Comparison of ENCODE assay signal across 33 cellular contexts in genomic region chr2:212695426-212695825, GRCh38.
"Had no signal": no experiment of that assay in that cellular context is flagged by ENCODE, and none has a peak within 500 bp of the region (broad histone marks: within the 10 kb centered on the region; RNA-seq: fewer than 3 reads in every experiment).

No MANE protein-coding gene starts in this region.

- DNase-seq: activated effector memory CD4-positive, alpha-beta T cell treated with anti-CD3 and anti-CD28 coated beads, Interleukin-2, amount 50 U/mL, for 16 hours; activated effector memory CD4-positive, alpha-beta T cell treated with Interleukin-2 at 50 U/mL for 16 hours; activated gamma-delta T cell; activated gamma-delta T cell treated with Interleukin-2 at 50 U/mL for 16 hours; activated naive CD4-positive, alpha-beta T cell; activated naive CD4-positive, alpha-beta T cell treated with anti-CD3 and anti-CD28 coated beads for 36 hours; activated naive CD4-positive, alpha-beta T cell treated with anti-CD3 and anti-CD28 coated beads, Interleukin-2, amount 10 ng/mL, durations not matched to agents 7 days and 5 days; activated naive CD4-positive, alpha-beta T cell treated with anti-CD3 and anti-CD28 coated beads, Interleukin-2, amount 50 U/mL, for 16 hours; activated naive CD4-positive, alpha-beta T cell treated with Interleukin-2 at 50 U/mL for 16 hours; activated naive CD8-positive, alpha-beta T cell treated with anti-CD3 and anti-CD28 coated beads for 36 hours; activated naive CD8-positive, alpha-beta T cell treated with anti-CD3 and anti-CD28 coated beads, Interleukin-2, amount 10 ng/mL, durations not matched to agents 7 days and 5 days; activated naive CD8-positive, alpha-beta T cell treated with anti-CD3 and anti-CD28 coated beads, Interleukin-2, amount 50 U/mL, for 24 hours; activated T-cell treated with anti-CD3 and anti-CD28 coated beads, Interleukin-2, amount 50 U/mL, for 1 hour; activated T-cell treated with anti-CD3 and anti-CD28 coated beads, Interleukin-2, amount 50 U/mL, for 24 hours; activated T-cell treated with anti-CD3 and anti-CD28 coated beads, Interleukin-2, amount 50 U/mL, for 4 hours; activated T-cell treated with anti-CD3 and anti-CD28 coated beads, Interleukin-2, amount 50 U/mL, for 48 hours; activated T-cell treated with anti-CD3 and anti-CD28 coated beads, Interleukin-2, amount 50 U/mL, for 72 hours; adrenal gland; amniotic stem cell; amygdala; anterior cingulate cortex; aorta; body of pancreas; brain microvascular endothelial cell; caudate nucleus; central memory CD4-positive, alpha-beta T cell; cerebellar nuclear complex had no signal

- FAIRE-seq: astrocyte had no signal

- H3K9me3 ChIP-seq: adrenal gland, ascending aorta, body of pancreas, breast epithelium had no signal

- H3K4me1 ChIP-seq: adrenal gland, ascending aorta, body of pancreas, breast epithelium had no signal

- H3K36me3 ChIP-seq: adrenal gland, ascending aorta, brain microvascular endothelial cell, breast epithelium, cardiac muscle cell had no signal

- ATAC-seq: activated naive CD4-positive, alpha-beta T cell treated with anti-CD3 and anti-CD28 coated beads, Interleukin-2, amount 50 U/mL, for 72 hours; activated naive CD8-positive, alpha-beta T cell treated with anti-CD3 and anti-CD28 coated beads, Interleukin-2, amount 50 U/mL, for 24 hours; activated T-cell treated with anti-CD3 and anti-CD28 coated beads, Interleukin-2, amount 50 U/mL, for 4 hours; activated T-cell treated with anti-CD3 and anti-CD28 coated beads, Interleukin-2, amount 50 U/mL, for 72 hours; activated T-helper 17 cell treated with anti-CD3 and anti-CD28 coated beads, Interleukin-2, amount 50 U/mL, for 72 hours; body of pancreas had no signal

- H3K27ac ChIP-seq: adrenal gland, ascending aorta, body of pancreas, brain microvascular endothelial cell, breast epithelium, cardiac muscle cell had no signal

- H3K4me3 ChIP-seq: adrenal gland, ascending aorta, body of pancreas, breast epithelium, cardiac muscle cell had no signal

- H3K27me3 ChIP-seq: adrenal gland, ascending aorta, body of pancreas, brain microvascular endothelial cell, breast epithelium, cardiac muscle cell had no signal
